23 cellular contexts compared by ENCODE assay signal in the genomic region with DNA sequence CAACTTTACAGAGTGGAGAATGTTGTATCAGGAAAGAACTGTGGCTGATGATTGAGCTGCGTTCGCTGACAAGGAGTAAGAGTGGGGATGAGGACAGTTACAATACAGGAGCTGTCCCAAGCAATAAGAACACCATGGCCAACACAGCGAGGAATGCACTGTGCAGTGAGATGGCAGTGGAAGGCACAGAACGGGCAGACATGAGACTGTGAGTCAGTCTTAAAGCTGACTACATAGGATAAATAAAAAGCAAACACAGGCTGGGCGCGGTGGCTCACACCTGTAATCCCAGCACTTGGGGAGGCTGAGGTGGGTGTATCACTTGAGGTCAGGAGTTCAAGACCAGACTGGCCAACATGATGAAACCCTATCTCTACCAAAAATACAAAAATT.
DNase-seq lines count a peak whose midpoint lies in the region; ATAC-seq and TF ChIP-seq lines count a peak whose summit lies in the region.
"Had no signal": no experiment of that assay in that cellular context is flagged by ENCODE, and none has a peak within 500 bp of the region (broad histone marks: within the 10 kb centered on the region; RNA-seq: fewer than 3 reads in every experiment).

No MANE protein-coding gene starts in this region.

- CTCF ChIA-PET in mammary epithelial cell (lab: Charles Lee; ENCODE audit: low non-redundant PET): no interaction called here

- H3K4me3 ChIP-seq in MG63: no peak overlapping the region
- no peak overlapping the region for H3K4me3 ChIP-seq in mammary epithelial cell (replicated peaks in 1 of 3; ENCODE audit: insufficient read depth in 1 of 3, low read depth in 2 of 3, low read length in 3 of 3)
- H3K4me3 ChIP-seq in mesenchymal stem cell (ENCODE audit: insufficient read depth in 1 of 2, low read depth in 1 of 2, low read length in 2 of 2): no peak overlapping the region
- H3K4me3 ChIP-seq: BLaER1 treated with 17β-estradiol and CSF1 and Interleukin-3, amounts not matched to agents 10 nM and 100 nM; heart left ventricle; prostate gland had no signal

- dilution Hi-C loops in mammary epithelial cell (cut with HindIII; ENCODE audit: low sequenced_read_pairs): no loop called here

- H3K79me2 ChIP-seq in mammary epithelial cell (ENCODE audit: insufficient read depth, low read length): no peaks in the 10 kb centered on the region

- no peak overlapping the region for H4K91ac ChIP-seq in mesenchymal stem cell (ENCODE audit: low read length)

- H3K9me3 ChIP-seq in MG63 (no peaks in the 10 kb centered on the region), mammary epithelial cell (replicated peaks; ENCODE audit: insufficient read depth, low read length) (no peaks in the 10 kb centered on the region), mesenchymal stem cell (ENCODE audit: control insufficient read depth, low read length) (no peaks in the 10 kb centered on the region)
- H3K9me3 ChIP-seq: BLaER1 treated with 17β-estradiol and CSF1 and Interleukin-3, amounts not matched to agents 10 nM and 100 nM; heart left ventricle; prostate gland had no signal

- no peaks in the 10 kb centered on the region for H3K9me3 Mint-ChIP-seq in glutamatergic neuron (ENCODE audit: unreplicated experiment)
- H3K9me3 Mint-ChIP-seq: activated B cell treated with CpG ODN at 0.5 μM for 24 hours; activated naive CD4-positive, alpha-beta T cell treated with anti-CD3 and anti-CD28 coated beads, Interleukin-2, amount 50 U/mL, for 72 hours; activated T-cell treated with anti-CD3 and anti-CD28 coated beads, Interleukin-2, amount 50 U/mL, for 72 hours; natural killer cell treated with Interleukin-12 subunit alpha and Interleukin-12 subunit beta and Interleukin-15 and Interleukin-18, amount 100 ng/mL, for 72 hours; T-helper 2 cell treated with Interferon-gamma antibody and Interleukin-4, amounts not matched to agents 5 μg/mL and 100 μg/mL, for 36 hours had no signal

- BruUV-seq in mammary epithelial cell (replicated peaks; lab: Mats Ljungman, UMichigan): no TSS peak

- ATAC-seq in GM19328 (IDR thresholded peaks at IDR 0.05; ENCODE audit: unreplicated experiment): no peak
- ATAC-seq: activated CD8-positive, alpha-beta T cell treated with anti-CD3 and anti-CD28 coated beads, Interleukin-2, amount 10 ng/mL, durations not matched to agents 7 days and 5 days; activated naive CD4-positive, alpha-beta T cell treated with anti-CD3 and anti-CD28 coated beads, Interleukin-2, amount 50 U/mL, for 72 hours; activated T-cell treated with anti-CD3 and anti-CD28 coated beads, Interleukin-2, amount 50 U/mL, for 72 hours; HepG2 had no signal

- TF ChIP-seq CTCF in mammary epithelial cell (conservative IDR thresholded peaks at IDR 0.05 in 1 of 2, IDR thresholded peaks at IDR 0.05 in 1 of 2; ENCODE audit: extremely low read depth in 1 of 2, insufficient read depth in 1 of 2, low read depth in 1 of 2, low read length in 2 of 2) (no peak), glutamatergic neuron (IDR thresholded peaks at IDR 0.05; ENCODE audit: partially characterized antibody, unreplicated experiment) (no peak)

- H3K4me1 ChIP-seq in mammary epithelial cell (ENCODE audit: insufficient read depth, low read length): no peaks in the 10 kb centered on the region
- no peaks in the 10 kb centered on the region for H3K4me1 ChIP-seq in mesenchymal stem cell (ENCODE audit: control insufficient read depth, insufficient read depth, low read depth, low read length)
- H3K4me1 ChIP-seq: BLaER1 treated with 17β-estradiol and CSF1 and Interleukin-3, amounts not matched to agents 10 nM and 100 nM; prostate gland had no signal

- peaks cover 13% of the 10 kb centered on the region for H3K4me1 Mint-ChIP-seq in glutamatergic neuron (ENCODE audit: low read depth, unreplicated experiment)
- H3K4me1 Mint-ChIP-seq: activated B cell treated with CpG ODN at 0.5 μM for 24 hours had no signal

- no peaks in the 10 kb centered on the region for H3K36me3 ChIP-seq in MG63
- H3K36me3 ChIP-seq in mammary epithelial cell (ENCODE audit: insufficient read depth, low read length): peaks cover 2% of the 10 kb centered on the region
- H3K36me3 ChIP-seq in mesenchymal stem cell (ENCODE audit: control insufficient read depth in 1 of 2, insufficient read depth in 2 of 2, low read depth in 1 of 2, low read length in 2 of 2): peaks cover 0 to 18% of the 10 kb centered on the region in 2 experiments
- H3K36me3 ChIP-seq: prostate gland had no signal

- H4K8ac ChIP-seq in mesenchymal stem cell (ENCODE audit: low read length): peak overlapping the region; percentile 30

- H2AK5ac ChIP-seq in mesenchymal stem cell (ENCODE audit: low read length, severe bottlenecking): no peak overlapping the region

- no peak overlapping the region for H3K4me3 Mint-ChIP-seq in glutamatergic neuron (ENCODE audit: unreplicated experiment)
- H3K4me3 Mint-ChIP-seq: activated B cell treated with CpG ODN at 0.5 μM for 24 hours; activated CD8-positive, alpha-beta T cell treated with anti-CD3 and anti-CD28 coated beads, Interleukin-2, amount 10 ng/mL, durations not matched to agents 7 days and 5 days; activated T-cell treated with anti-CD3 and anti-CD28 coated beads, Interleukin-2, amount 50 U/mL, for 72 hours; natural killer cell treated with Interleukin-12 subunit alpha and Interleukin-12 subunit beta and Interleukin-15 and Interleukin-18, amount 100 ng/mL, for 72 hours; T-helper 2 cell treated with Interferon-gamma antibody and Interleukin-4, amounts not matched to agents 5 μg/mL and 100 μg/mL, for 36 hours had no signal

- no peak overlapping the region for H2BK120ac ChIP-seq in mesenchymal stem cell (ENCODE audit: low read depth, low read length)

- no peaks in the 10 kb centered on the region for H4K20me1 ChIP-seq in mammary epithelial cell (ENCODE audit: insufficient read depth, low read length)
- H4K20me1 ChIP-seq: BLaER1 treated with 17β-estradiol and CSF1 and Interleukin-3, amounts not matched to agents 10 nM and 100 nM had no signal

- no peak overlapping the region for H2BK5ac ChIP-seq in mesenchymal stem cell (ENCODE audit: low read depth, low read length, poor library complexity, severe bottlenecking)

- no peak overlapping the region for H2BK15ac ChIP-seq in mesenchymal stem cell (ENCODE audit: low read depth, poor library complexity, severe bottlenecking)

- H3K9ac ChIP-seq in mammary epithelial cell (ENCODE audit: insufficient read depth, low read length) (no peak overlapping the region), mesenchymal stem cell (ENCODE audit: low read length) (no peak overlapping the region)
- H3K9ac ChIP-seq: BLaER1 treated with 17β-estradiol and CSF1 and Interleukin-3, amounts not matched to agents 10 nM and 100 nM had no signal

- no peaks in the 10 kb centered on the region for H3K36me3 Mint-ChIP-seq in glutamatergic neuron (ENCODE audit: unreplicated experiment)
- H3K36me3 Mint-ChIP-seq: activated naive CD4-positive, alpha-beta T cell treated with anti-CD3 and anti-CD28 coated beads, Interleukin-2, amount 50 U/mL, for 72 hours; natural killer cell treated with Interleukin-12 subunit alpha and Interleukin-12 subunit beta and Interleukin-15 and Interleukin-18, amount 100 ng/mL, for 72 hours had no signal

- H3K27ac Mint-ChIP-seq in glutamatergic neuron (ENCODE audit: unreplicated experiment): no peak overlapping the region
- H3K27ac Mint-ChIP-seq: activated B cell treated with CpG ODN at 0.5 μM for 24 hours; activated CD8-positive, alpha-beta T cell treated with anti-CD3 and anti-CD28 coated beads, Interleukin-2, amount 10 ng/mL, durations not matched to agents 7 days and 5 days; activated naive CD4-positive, alpha-beta T cell treated with anti-CD3 and anti-CD28 coated beads, Interleukin-2, amount 50 U/mL, for 72 hours; activated T-cell treated with anti-CD3 and anti-CD28 coated beads, Interleukin-2, amount 50 U/mL, for 72 hours; natural killer cell treated with Interleukin-12 subunit alpha and Interleukin-12 subunit beta and Interleukin-15 and Interleukin-18, amount 100 ng/mL, for 72 hours; T-helper 2 cell treated with Interferon-gamma antibody and Interleukin-4, amounts not matched to agents 5 μg/mL and 100 μg/mL, for 36 hours had no signal

- H2BK12ac ChIP-seq in mesenchymal stem cell (ENCODE audit: low read length in 2 of 2): peak overlapping the region in 1 of 2 experiments; percentile 71

- H3K18ac ChIP-seq in mesenchymal stem cell (ENCODE audit: low read depth in 1 of 2, low read length in 2 of 2): peak overlapping the region in 1 of 2 experiments; percentile 73

- H3K27me3 ChIP-seq in MG63 (no peaks in the 10 kb centered on the region), mammary epithelial cell (ENCODE audit: insufficient read depth, low read length) (no peaks in the 10 kb centered on the region), mesenchymal stem cell (ENCODE audit: control insufficient read depth in 1 of 2, insufficient read depth in 1 of 2, low read length in 2 of 2) (no peaks in the 10 kb centered on the region)
- H3K27me3 ChIP-seq: BLaER1 treated with 17β-estradiol and CSF1 and Interleukin-3, amounts not matched to agents 10 nM and 100 nM; heart left ventricle had no signal

- WGBS in mammary epithelial cell (ENCODE audit: low coverage, missing lambda C conversion rate): 89% methylated on average over 4 of the region's 6 CpGs
- WGBS in mesenchymal stem cell: 94% methylated on average over 6 of the region's 6 CpGs

- peaks cover 2% of the 10 kb centered on the region for H3K79me1 ChIP-seq in mesenchymal stem cell (replicated peaks; ENCODE audit: low read length, poor library complexity, severe bottlenecking)

- no peak overlapping the region for H3K4ac ChIP-seq in mesenchymal stem cell (ENCODE audit: low read depth in 1 of 2, low read length in 2 of 2)

- in situ Hi-C loops in mammary epithelial cell (cut with MboI; ENCODE audit: low sequenced_read_pairs in 2 of 2): no loop called here

- H3K14ac ChIP-seq in mesenchymal stem cell (ENCODE audit: low read length in 2 of 2): peak overlapping the region in 1 of 2 experiments; percentile 18

- intact Hi-C loops in mammary epithelial cell (cut with micrococcal nuclease): no loop called here

- peaks cover 2% of the 10 kb centered on the region for H3K27me3 Mint-ChIP-seq in glutamatergic neuron (ENCODE audit: unreplicated experiment)

- H3K23ac ChIP-seq in mesenchymal stem cell (ENCODE audit: low read length in 2 of 2): no peak overlapping the region

- H2AFZ ChIP-seq in mammary epithelial cell (ENCODE audit: low read depth, low read length): no peak overlapping the region
- no peak overlapping the region for H2AFZ ChIP-seq in mesenchymal stem cell (ENCODE audit: low read depth, low read length)

- DNase-seq in A172 (ENCODE audit: low spot score): peak; percentile 68
- DNase-seq in MG63: peak; percentile 24
- DNase-seq in mammary epithelial cell: peak; percentile 37
- no peak for DNase-seq in mesenchymal stem cell
- no peak for DNase-seq in glutamatergic neuron
- no peak for DNase-seq in germinal center (ENCODE audit: low spot score)
- DNase-seq in 8988T: no peak
- DNase-seq: activated B cell treated with CpG ODN at 0.5 μM for 24 hours; activated CD8-positive, alpha-beta T cell treated with anti-CD3 and anti-CD28 coated beads, Interleukin-2, amount 10 ng/mL, durations not matched to agents 7 days and 5 days; activated T-cell treated with anti-CD3 and anti-CD28 coated beads, Interleukin-2, amount 50 U/mL, for 72 hours; dermis blood vessel endothelial cell; erythroblast; heart left ventricle; NCI-H2029 treated with DMSO at 0.1 percent for 48 hours; NCI-H446 treated with DMSO at 0.1 percent for 48 hours; SIG-M5 had no signal

- no peak overlapping the region for H3K27ac ChIP-seq in mammary epithelial cell (ENCODE audit: insufficient read depth, low read depth, low read length)
- no peak overlapping the region for H3K27ac ChIP-seq in mesenchymal stem cell (ENCODE audit: low read length, poor library complexity, severe bottlenecking)
- H3K27ac ChIP-seq: BLaER1 treated with 17β-estradiol and CSF1 and Interleukin-3, amounts not matched to agents 10 nM and 100 nM; prostate gland had no signal

- H3K4me2 ChIP-seq in mammary epithelial cell (ENCODE audit: insufficient read depth, low read depth, low read length) (no peak overlapping the region), mesenchymal stem cell (ENCODE audit: low read length, poor library complexity, severe bottlenecking) (no peak overlapping the region)
- H3K4me2 ChIP-seq: BLaER1 treated with 17β-estradiol and CSF1 and Interleukin-3, amounts not matched to agents 10 nM and 100 nM had no signal

Comparison
In these comparisons a context has a peak if more than half of its experiments do, and no peak if none do; other contexts are left out.
1. DNase-seq: peak in A172 (single experiment), MG63 (single experiment) and mammary epithelial cell (single experiment); none in mesenchymal stem cell (single experiment), glutamatergic neuron (single experiment), germinal center (single experiment) and 8988T (single experiment).